In genomic region chr2:135072125-135072997, GRCh38 we compare ENCODE assay signal across 1 cellular context.
TF ChIP-seq lines count a peak whose summit lies in the region.

No MANE protein-coding gene starts in this region.

TF ChIP-seq in HepG2, 621 proteins besides CTCF, POLR2A, EP300 and RAD21:
- TF ChIP-seq TBL1XR1 (IDR thresholded peaks at IDR 0.05; ENCODE audit: borderline replicate concordance, low read length, partially characterized antibody) (no peak), ZSCAN21 (CRISPR knock-in tag; IDR thresholded peaks at IDR 0.05; ENCODE audit: borderline replicate concordance) (no peak), HOXA7 (CRISPR knock-in tag; IDR thresholded peaks at IDR 0.05) (no peak), TBX3 (IDR thresholded peaks at IDR 0.05; ENCODE audit: borderline replicate concordance) (no peak), ZNF724P (CRISPR knock-in tag; IDR thresholded peaks at IDR 0.05; ENCODE audit: borderline replicate concordance) (peak; percentile 94), BHLHE40 (IDR thresholded peaks at IDR 0.05; ENCODE audit: low read length) (no peak), LBX2 (CRISPR knock-in tag; IDR thresholded peaks at IDR 0.05; ENCODE audit: borderline replicate concordance) (no peak), ZNF577 (CRISPR knock-in tag; IDR thresholded peaks at IDR 0.05; ENCODE audit: borderline replicate concordance, low read depth) (no peak), NONO (IDR thresholded peaks at IDR 0.05) (no peak), NONO (CRISPR knock-in tag; conservative IDR thresholded peaks at IDR 0.05) (no peak), CCDC6 (CRISPR knock-in tag; IDR thresholded peaks at IDR 0.05) (no peak), ZNF326 (CRISPR knock-in tag; IDR thresholded peaks at IDR 0.05; ENCODE audit: borderline replicate concordance) (no peak), RBM22 (optimal IDR thresholded peaks at IDR 0.05; ENCODE audit: low read length) (no peak), TCF7 (IDR thresholded peaks at IDR 0.05; ENCODE audit: low read depth) (no peak), ZNF709 (CRISPR knock-in tag; IDR thresholded peaks at IDR 0.05) (no peak), CREM (IDR thresholded peaks at IDR 0.05) (no peak), CREM (CRISPR knock-in tag; IDR thresholded peaks at IDR 0.05) (no peak), ZNF597 (CRISPR knock-in tag; IDR thresholded peaks at IDR 0.05) (no peak), HES4 (CRISPR knock-in tag; IDR thresholded peaks at IDR 0.05; ENCODE audit: borderline replicate concordance) (no peak), TEAD2 (CRISPR knock-in tag; IDR thresholded peaks at IDR 0.05) (no peak), ZNF556 (CRISPR knock-in tag; IDR thresholded peaks at IDR 0.05; ENCODE audit: borderline replicate concordance) (no peak), ZFP36 (IDR thresholded peaks at IDR 0.05; ENCODE audit: borderline replicate concordance, low read depth, low read length, partially characterized antibody) (peak; percentile 92), CEBPZ (IDR thresholded peaks at IDR 0.05; ENCODE audit: low read length) (peak; percentile 29; the same call in 1 of the 2 replicates), AFF4 (CRISPR knock-in tag; IDR thresholded peaks at IDR 0.05) (no peak), IRX3 (CRISPR knock-in tag; IDR thresholded peaks at IDR 0.05; ENCODE audit: borderline replicate concordance, low read depth) (no peak)
